ENCODE assay signal across 8 cellular contexts in the genomic region with DNA sequence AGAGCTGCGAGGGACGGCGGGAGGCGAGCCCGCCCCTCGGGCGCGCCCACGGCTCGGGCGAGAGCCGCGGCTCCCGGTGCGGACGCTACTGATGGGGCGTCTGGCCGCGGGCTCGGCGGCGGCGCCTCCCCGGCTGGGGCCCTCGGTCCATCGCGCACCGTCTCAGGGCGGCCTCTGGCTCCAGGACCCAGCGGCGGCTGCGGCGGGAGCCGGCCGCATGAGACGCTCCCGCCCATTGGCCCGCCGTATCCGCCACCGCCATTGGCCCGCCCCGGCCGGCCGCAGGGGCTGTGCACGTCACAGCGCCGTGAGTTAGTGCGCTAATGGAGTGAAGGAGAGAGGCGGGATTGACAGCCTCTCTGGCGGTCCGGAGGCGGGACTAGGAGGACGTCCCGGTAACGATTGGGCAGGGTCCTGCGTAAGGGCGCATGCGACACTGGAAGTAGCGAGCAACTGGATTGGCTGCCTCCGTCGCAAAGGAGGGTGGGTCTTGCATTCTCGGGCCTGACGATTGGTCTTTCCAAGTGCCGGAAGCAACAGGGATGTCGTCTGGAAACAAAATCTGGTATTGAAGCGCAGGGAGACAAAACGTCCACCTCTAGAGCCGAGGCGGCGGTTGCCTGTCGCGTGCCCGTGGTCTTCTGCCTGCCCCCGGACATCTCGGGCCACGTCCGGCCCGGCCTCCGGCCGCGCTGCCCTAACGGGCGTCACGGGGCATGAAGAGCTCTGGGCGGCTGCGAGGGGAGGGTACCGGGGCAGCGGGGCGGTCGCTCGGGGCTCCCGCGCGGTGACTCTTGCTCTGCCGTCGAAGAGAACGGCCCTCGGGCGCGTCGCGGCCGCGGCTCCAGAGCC.
DNase-seq lines count a peak whose midpoint lies in the region; ATAC-seq lines count a peak whose summit lies in the region.

A gene (minus strand): TSS at position 176 of the 852 bp plus-strand sequence. CDS start 173,542 bp downstream, outside the sequence.

- peak; percentile 89 for ATAC-seq in GM19023 (IDR thresholded peaks at IDR 0.05; ENCODE audit: unreplicated experiment)
- peak; percentile 87 for ATAC-seq in HG03280 (IDR thresholded peaks at IDR 0.05; ENCODE audit: unreplicated experiment)

- DNase-seq in AG08396 (ENCODE audit: low spot score), result peak; percentile 100
- peak; percentile 90 for DNase-seq in NCI-H345 treated with DMSO at 0.1 percent for 48 hours (lab: John Stamatoyannopoulos, UW; ENCODE audit: unreplicated experiment)
- peak; percentile 88 to 98 (median 94) for DNase-seq in activated CD4-positive, CD25-positive, alpha-beta regulatory T cell (lab: John Stamatoyannopoulos, UW)
- peak; percentile 100 for DNase-seq in central memory CD4-positive, alpha-beta T cell
- peak; percentile 99 for DNase-seq in inferior parietal cortex (ENCODE audit: extremely low spot score)
- peak; percentile 97 for DNase-seq in stimulated activated CD4-positive, alpha-beta T cell treated with anti-CD3 and anti-CD28 coated beads, Interleukin-12 subunit alpha, Interleukin-12 subunit beta, amount 100 ng/mL, for 24 hours (ENCODE audit: low read depth in 2 of 2)

Comparison
In these comparisons a context has a peak if more than half of its experiments do, and no peak if none do; other contexts are left out.
1. Peak in every context shown above with its lines: DNase-seq and ATAC-seq.